Comparison of ENCODE assay signal across 18 cellular contexts in the genomic region with DNA sequence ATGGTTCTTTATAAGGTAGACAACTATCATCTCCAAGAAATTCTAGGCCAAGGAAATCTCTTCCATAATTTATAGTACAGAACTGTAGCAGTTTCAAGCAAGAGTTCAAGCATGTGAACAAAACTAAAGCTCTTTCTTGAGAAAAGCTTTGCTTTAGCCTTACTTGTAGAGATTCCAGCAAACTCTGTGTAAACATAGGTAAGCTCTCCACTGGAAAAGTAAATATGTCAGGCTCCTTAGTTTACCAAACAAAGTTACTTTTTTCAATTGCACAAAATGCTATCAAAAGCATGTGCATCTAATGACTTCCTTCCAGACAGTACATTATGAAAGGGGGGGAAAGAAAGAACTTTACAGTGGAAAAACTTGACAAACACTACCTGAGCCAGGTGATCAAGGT.
DNase-seq lines count a peak whose midpoint lies in the region; ATAC-seq, FAIRE-seq and TF ChIP-seq lines count a peak whose summit lies in the region.
"Had no signal": no experiment of that assay in that cellular context is flagged by ENCODE, and none has a peak within 500 bp of the region (broad histone marks: within the 10 kb centered on the region; RNA-seq: fewer than 3 reads in every experiment).

No MANE protein-coding gene starts in this region.

- intact Hi-C loops in HepG2 (cut with micrococcal nuclease; ENCODE audit: unreplicated experiment), result no loop called here

- no peak for DNase-seq in HepG2 (ENCODE audit: low spot score)
- DNase-seq in caudate nucleus (lab: John Stamatoyannopoulos, UW), result no peak
- DNase-seq in naive B cell, result no peak
- no peak for DNase-seq in erythroblast (lab: John Stamatoyannopoulos, UW)
- DNase-seq in HTR-8/SVneo (ENCODE audit: insufficient read length, low spot score), result no peak
- DNase-seq in activated CD4-positive, alpha-beta T cell treated with anti-CD3 and anti-CD28 coated beads for 1 hour, result no peak
- no peak for DNase-seq in 8988T
- DNase-seq: EL, KG1, NCI-H2029 treated with DMSO at 0.1 percent for 48 hours, NCI-H2171 treated with DMSO at 0.1 percent for 48 hours, NCI-H774, PC-9, SJCRH30 had no signal

- CTCF ChIA-PET in HepG2 (lab: Yijun Ruan, JAX; ENCODE audit: low intra/inter-chr PET ratio, low total read pairs), result no interaction called here

- 0 out of 2 replicates have a peak, but pooled peaks cover 2% of the 10 kb centered on the region for H4K20me1 ChIP-seq in HepG2 (ENCODE audit: insufficient read depth, low read length)

- H3K27me3 ChIP-seq in liver (ENCODE audit: control insufficient read depth in 4 of 4, insufficient read depth in 4 of 4, low read length in 3 of 4) (no peaks in the 10 kb centered on the region), HepG2 (ENCODE audit: control insufficient read depth in 1 of 2, insufficient read depth in 2 of 2, low read length in 2 of 2) (no peaks in the 10 kb centered on the region; a peak in 1 of 5 replicates)
- H3K27me3 ChIP-seq: SJCRH30 had no signal

- H3K4me3 ChIP-seq in liver (ENCODE audit: low read depth in 1 of 3, low read length in 3 of 3) (no peak overlapping the region), HepG2 (replicated peaks in 1 of 3; ENCODE audit: insufficient read depth in 1 of 3, low read depth in 2 of 3, low read length in 3 of 3) (no peak overlapping the region)
- H3K4me3 ChIP-seq: GM23338, PC-9, SJCRH30 had no signal

- H3K4me3 Mint-ChIP-seq in naive B cell, result peak overlapping the region in 1 of 8 donors; percentile 53
- H3K4me3 Mint-ChIP-seq: GM23338 had no signal

- in situ Hi-C loops in HepG2 (cut with HindIII; ENCODE audit: extremely low pct_ligation_motif_present, low pct_unique_long_range_greater_than_20kb), result no loop called here

- ATAC-seq in HepG2 (no peak), naive B cell (ENCODE audit: low read depth in 2 of 2) (no peak)
- ATAC-seq: HCT116 had no signal

- H3K9me3 ChIP-seq in liver (ENCODE audit: control insufficient read depth in 4 of 4, low read length in 3 of 4) (no peaks in the 10 kb centered on the region), HepG2 (ENCODE audit: low read length) (no peaks in the 10 kb centered on the region)
- H3K9me3 ChIP-seq: SJCRH30 had no signal

- peak overlapping the region in 4 of 6 donors; percentile 24 to 96 (median 70) for H3K27ac Mint-ChIP-seq in naive B cell
- H3K27ac Mint-ChIP-seq: GM23338 had no signal

- no peak for TF ChIP-seq EP300 in HepG2 (IDR thresholded peaks at IDR 0.05; ENCODE audit: low read depth in 2 of 2, low read length in 2 of 2)
- no peak for TF ChIP-seq EP300 in HepG2 (CRISPR knock-in tag; IDR thresholded peaks at IDR 0.05; ENCODE audit: borderline replicate concordance)

- no peak overlapping the region for H2AFZ ChIP-seq in HepG2 (ENCODE audit: low read length)
- H2AFZ ChIP-seq: GM23338, PC-9 had no signal

- no TSS peak for BruUV-seq in HepG2 (replicated peaks; lab: Mats Ljungman, UMichigan)

- H3K9me3 Mint-ChIP-seq in naive B cell, result no peaks in the 10 kb centered on the region
- H3K9me3 Mint-ChIP-seq: GM23338 had no signal

- H3K27ac ChIP-seq in liver (ENCODE audit: low read depth in 1 of 2, low read length in 2 of 2) (no peak overlapping the region), HepG2 (ENCODE audit: extremely low read length, insufficient read depth, low read length) (no peak overlapping the region), caudate nucleus (ENCODE audit: low read depth, low read length) (peak overlapping the region; percentile 34)
- H3K27ac ChIP-seq: 22Rv1, PC-9, SJCRH30 had no signal

- no peaks in the 10 kb centered on the region for H3K36me3 Mint-ChIP-seq in naive B cell

- H3K4me1 Mint-ChIP-seq in naive B cell, result peaks cover 35 to 75% (median 60%) of the 10 kb centered on the region in 3 donors

- POLR2A ChIA-PET in HepG2 (lab: Yijun Ruan, JAX), result interaction anchor here (1.4 kb wide), 1 partner anchor 125 kb away, joined by 4 read pairs; the partner anchor contains the start of gene SIK3

- TF ChIP-seq CTCF in liver (IDR thresholded peaks at IDR 0.05; ENCODE audit: low read depth, low read length, missing input control) (no peak), HepG2 (CRISPR knock-in tag; IDR thresholded peaks at IDR 0.05) (no peak)

- H3K36me3 ChIP-seq in liver (ENCODE audit: control insufficient read depth in 4 of 4, insufficient read depth in 3 of 4, low read depth in 1 of 4, low read length in 3 of 4) (no peaks in the 10 kb centered on the region), HepG2 (replicated peaks in 1 of 2; ENCODE audit: control insufficient read depth in 1 of 2, insufficient read depth in 2 of 2, low read length in 2 of 2) (no peaks in the 10 kb centered on the region)
- H3K36me3 ChIP-seq: SJCRH30 had no signal

- TF ChIP-seq RAD21 in liver (IDR thresholded peaks at IDR 0.05), result no peak
- no peak for TF ChIP-seq RAD21 in HepG2 (CRISPR knock-in tag; IDR thresholded peaks at IDR 0.05)

- peaks cover 19% of the 10 kb centered on the region for H3K79me2 ChIP-seq in HepG2 (ENCODE audit: insufficient read depth, low read length)

- FAIRE-seq in HepG2 (lab: Jason Lieb, UNC) (no peak), HTR-8/SVneo (lab: Jason Lieb, UNC) (no peak)

- H3K4me2 ChIP-seq in HepG2 (ENCODE audit: low read depth, low read length), result no peak overlapping the region
- H3K4me2 ChIP-seq: GM23338, PC-9 had no signal

- H3K27me3 Mint-ChIP-seq in naive B cell, result no peaks in the 10 kb centered on the region

- H3K4me1 ChIP-seq in liver (ENCODE audit: control insufficient read depth in 4 of 4, insufficient read depth in 4 of 4, low read length in 3 of 4) (peaks cover 2 to 13% (median 8%) of the 10 kb centered on the region in 4 donors), HepG2 (ENCODE audit: insufficient read depth, low read length) (peaks cover 11% of the 10 kb centered on the region)
- H3K4me1 ChIP-seq: SJCRH30 had no signal

- no peak overlapping the region for H3K9ac ChIP-seq in liver (ENCODE audit: low read depth in 1 of 2, low read length in 2 of 2)
- H3K9ac ChIP-seq in HepG2 (ENCODE audit: insufficient read depth, low read depth, low read length), result no peak overlapping the region

- TF ChIP-seq POLR2A in HepG2 (IDR thresholded peaks at IDR 0.05; ENCODE audit: insufficient read depth in 1 of 2, low read depth in 2 of 2, low read length in 2 of 2) (no peak), erythroblast (IDR thresholded peaks at IDR 0.05; ENCODE audit: low read length) (no peak)

TF ChIP-seq in liver, 16 proteins besides CTCF, POLR2A, EP300 and RAD21:
- TF ChIP-seq FOXA1 (IDR thresholded peaks at IDR 0.05) (peak; percentile 47), FOXA2 (IDR thresholded peaks at IDR 0.05) (peak; percentile 53), ZBTB33 (IDR thresholded peaks at IDR 0.05) (no peak), NR2F2 (IDR thresholded peaks at IDR 0.05) (no peak)

TF ChIP-seq in HepG2, 621 proteins besides CTCF, POLR2A, EP300 and RAD21 (continues in another document):
- TF ChIP-seq, protein P1, sequence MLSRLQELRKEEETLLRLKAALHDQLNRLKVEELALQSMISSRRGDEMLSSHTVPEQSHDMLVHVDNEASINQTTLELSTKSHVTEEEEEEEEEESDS (CRISPR knock-in tag; IDR thresholded peaks at IDR 0.05; ENCODE audit: borderline replicate concordance), result no peak
- TF ChIP-seq ELF4 (CRISPR knock-in tag; IDR thresholded peaks at IDR 0.05; ENCODE audit: borderline replicate concordance), result no peak
- TF ChIP-seq, protein P2, sequence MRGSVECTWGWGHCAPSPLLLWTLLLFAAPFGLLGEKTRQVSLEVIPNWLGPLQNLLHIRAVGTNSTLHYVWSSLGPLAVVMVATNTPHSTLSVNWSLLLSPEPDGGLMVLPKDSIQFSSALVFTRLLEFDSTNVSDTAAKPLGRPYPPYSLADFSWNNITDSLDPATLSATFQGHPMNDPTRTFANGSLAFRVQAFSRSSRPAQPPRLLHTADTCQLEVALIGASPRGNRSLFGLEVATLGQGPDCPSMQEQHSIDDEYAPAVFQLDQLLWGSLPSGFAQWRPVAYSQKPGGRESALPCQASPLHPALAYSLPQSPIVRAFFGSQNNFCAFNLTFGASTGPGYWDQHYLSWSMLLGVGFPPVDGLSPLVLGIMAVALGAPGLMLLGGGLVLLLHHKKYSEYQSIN (CRISPR knock-in tag; IDR thresholded peaks at IDR 0.05; ENCODE audit: borderline replicate concordance), result no peak
- TF ChIP-seq NR2F6 (IDR thresholded peaks at IDR 0.05), result no peak
- TF ChIP-seq NR2F6 (CRISPR knock-in tag; IDR thresholded peaks at IDR 0.05), result no peak
- no peak for TF ChIP-seq PITX1 (CRISPR knock-in tag; IDR thresholded peaks at IDR 0.05)
- TF ChIP-seq ISX (CRISPR knock-in tag; conservative IDR thresholded peaks at IDR 0.05), result no peak
- no peak for TF ChIP-seq KDM4B (CRISPR knock-in tag; IDR thresholded peaks at IDR 0.05)
- TF ChIP-seq JUNB (CRISPR knock-in tag; IDR thresholded peaks at IDR 0.05; ENCODE audit: borderline replicate concordance), result no peak
- no peak for TF ChIP-seq RBM39 (IDR thresholded peaks at IDR 0.05; ENCODE audit: low read depth, low read length, poor library complexity, severe bottlenecking)
- TF ChIP-seq ARID3A (IDR thresholded peaks at IDR 0.05; ENCODE audit: low read depth, low read length), result no peak
- TF ChIP-seq CBX5 (CRISPR knock-in tag; IDR thresholded peaks at IDR 0.05; ENCODE audit: borderline replicate concordance), result no peak
- no peak for TF ChIP-seq GTF2F1 (IDR thresholded peaks at IDR 0.05; ENCODE audit: low read length)
